8 cellular contexts compared by ENCODE assay signal in genomic region chr18:62249478-62250097, GRCh38.
A peak's percentile ranks its signal among the peaks of the same experiment; 100 is the strongest.
DNase-seq lines count a peak whose midpoint lies in the region; ATAC-seq and TF ChIP-seq lines count a peak whose summit lies in the region.

No MANE protein-coding gene starts in this region.

- ATAC-seq in HG03095 (IDR thresholded peaks at IDR 0.05; ENCODE audit: unreplicated experiment) = peak; percentile 66
- peak; percentile 84 to 91 (median 89) for ATAC-seq in right lobe of liver

- intact Hi-C loops in right lobe of liver (cut with DNase I) = loop anchor here in 1 of 2 donors (10.0 kb wide), 1 partner anchor 55 kb away; no protein-coding TSS in a partner anchor

- no peak overlapping the region for H3K27ac ChIP-seq in coronary artery
- H3K27ac ChIP-seq in right lobe of liver = no peak overlapping the region

- TF ChIP-seq POLR2A in right lobe of liver (IDR thresholded peaks at IDR 0.05) = no peak

- TF ChIP-seq CTCF in coronary artery (IDR thresholded peaks at IDR 0.05) (peak; percentile 37), right lobe of liver (IDR thresholded peaks at IDR 0.05) (peak; percentile 64 to 90 (median 86))

- H3K36me3 ChIP-seq in right lobe of liver = peaks cover 0 to 4% (median under 1%) of the 10 kb centered on the region in 4 donors

- H3K4me3 ChIP-seq in coronary artery = no peak overlapping the region
- H3K4me3 ChIP-seq in right lobe of liver = no peak overlapping the region

- no peaks in the 10 kb centered on the region for H3K9me3 ChIP-seq in right lobe of liver

- WGBS in right lobe of liver (ENCODE audit: insufficient coverage, low coverage, low lambda C conversion rate, missing lambda C conversion rate) = 43% methylated on average over 3 of the region's 3 CpGs

- DNase-seq in GM03348 (ENCODE audit: low spot score) (peak; percentile 57), NCI-H446 (lab: John Stamatoyannopoulos, UW) (peak; percentile 31 to 72), coronary artery (ENCODE audit: low spot score) (no peak), right lobe of liver (peak; percentile 56 to 71 (median 57)), NCI-H187 treated with DMSO at 0.1 percent for 48 hours (lab: John Stamatoyannopoulos, UW) (no peak)
- peak; percentile 85 for DNase-seq in activated CD4-positive, alpha-beta T cell treated with anti-CD3 and anti-CD28 coated beads for 48 hours
- DNase-seq in stimulated activated CD4-positive, alpha-beta T cell treated with anti-CD3 and anti-CD28 coated beads, TNF-alpha, amount 100 ng/mL, for 24 hours (ENCODE audit: low read depth in 3 of 3) = peak; percentile 42 to 67 (median 58)

- peaks cover 0 to 15% (median 7%) of the 10 kb centered on the region in 4 donors for H3K4me1 ChIP-seq in right lobe of liver

- no peaks in the 10 kb centered on the region for H3K27me3 ChIP-seq in right lobe of liver

Comparison
In these comparisons a context has a peak if more than half of its experiments do, and no peak if none do; other contexts are left out.
1. DNase-seq: peak in GM03348 (single experiment), NCI-H446 (2 of 2), activated CD4-positive, alpha-beta T cell treated with anti-CD3 and anti-CD28 coated beads for 48 hours (single experiment), right lobe of liver (3 of 3) and stimulated activated CD4-positive, alpha-beta T cell treated with anti-CD3 and anti-CD28 coated beads, TNF-alpha, amount 100 ng/mL, for 24 hours (3 of 3); none in coronary artery (single experiment) and NCI-H187 treated with DMSO at 0.1 percent for 48 hours (single experiment).